21 cellular contexts compared by ENCODE assay signal in the genomic region with DNA sequence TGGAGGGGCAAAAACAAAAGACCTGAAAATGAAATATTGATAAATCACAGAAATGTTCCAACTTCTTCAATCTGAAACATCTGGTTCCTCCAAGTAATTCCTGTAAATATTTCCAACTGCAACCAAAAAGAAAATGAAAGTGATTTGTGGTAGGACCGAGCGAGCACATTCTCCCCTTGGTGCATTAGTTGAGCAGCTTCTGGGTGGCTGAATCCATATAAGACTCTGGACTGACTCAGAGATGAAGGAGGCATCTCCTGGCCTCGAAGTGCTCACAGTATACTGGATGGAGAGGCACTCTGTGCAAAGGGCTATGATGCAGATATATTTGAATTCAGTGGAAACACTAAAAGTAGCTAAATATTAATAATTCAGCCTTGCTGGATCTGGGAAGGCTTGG.
DNase-seq lines count a peak whose midpoint lies in the region; ATAC-seq, FAIRE-seq and TF ChIP-seq lines count a peak whose summit lies in the region.
"Had no signal": no experiment of that assay in that cellular context is flagged by ENCODE, and none has a peak within 500 bp of the region (broad histone marks: within the 10 kb centered on the region; RNA-seq: fewer than 3 reads in every experiment).

No MANE protein-coding gene starts in this region.

- no peaks in the 10 kb centered on the region for H3K9me3 Mint-ChIP-seq in WTC11

- no peaks in the 10 kb centered on the region for H3K27me3 ChIP-seq in heart left ventricle
- H3K27me3 ChIP-seq in psoas muscle (ENCODE audit: insufficient read depth in 3 of 3, low read length in 2 of 3): no peaks in the 10 kb centered on the region
- H3K27me3 ChIP-seq: neutrophil, sigmoid colon had no signal

- no peak for FAIRE-seq in frontal cortex (lab: Jason Lieb, UNC)
- FAIRE-seq: GM19239 had no signal

- ATAC-seq in heart left ventricle (peak in 2 of 4 donors; percentile 63 to 81), psoas muscle (no peak), WTC11 (no peak)
- ATAC-seq: activated CD4-positive, CD25-positive, alpha-beta regulatory T cell treated with anti-CD3 and anti-CD28 coated beads, Interleukin-2, amount 50 U/mL, for 24 hours had no signal

- 41 to 76% (median 63%) methylated on average over 3 of the region's 3 CpGs for WGBS in heart left ventricle, 4 donors
- 71 to 74% (median 72%) methylated on average over 3 of the region's 3 CpGs for WGBS in psoas muscle, 3 donors

- H3K4me1 ChIP-seq in heart left ventricle (peaks cover 0 to 20% (median 5%) of the 10 kb centered on the region in 12 donors), psoas muscle (no peaks in the 10 kb centered on the region)

- H3K36me3 Mint-ChIP-seq in WTC11: no peaks in the 10 kb centered on the region
- H3K36me3 Mint-ChIP-seq: CD14-positive monocyte had no signal

- H3K36me3 ChIP-seq in heart left ventricle (no peaks in the 10 kb centered on the region), psoas muscle (ENCODE audit: insufficient read depth in 1 of 2, low read depth in 1 of 2) (no peaks in the 10 kb centered on the region)
- H3K36me3 ChIP-seq: neutrophil, sigmoid colon had no signal

- H3K27me3 Mint-ChIP-seq in WTC11 (ENCODE audit: low read depth): no peaks in the 10 kb centered on the region

- POLR2A ChIA-PET in WTC11 (lab: Charles Lee): no interaction called here

- H3K4me3 ChIP-seq in WI38 (ENCODE audit: low read depth, low read length) (peak overlapping the region; percentile 32), heart left ventricle (peak overlapping the region in 9 of 12 donors; percentile 6 to 54 (median 27)), psoas muscle (peak overlapping the region; percentile 25)

- TF ChIP-seq CTCF in WI38 (IDR thresholded peaks at IDR 0.05; ENCODE audit: low read depth, low read length): no peak
- TF ChIP-seq CTCF in heart left ventricle (IDR thresholded peaks at IDR 0.05): no peak
- no peak for TF ChIP-seq CTCF in psoas muscle (IDR thresholded peaks at IDR 0.05)
- TF ChIP-seq CTCF in WTC11 (IDR thresholded peaks at IDR 0.05): no peak

- H3K27ac Mint-ChIP-seq in WTC11: no peak overlapping the region
- H3K27ac Mint-ChIP-seq: CD14-positive monocyte, endodermal cell had no signal

- peaks cover 40% of the 10 kb centered on the region for H3K4me1 Mint-ChIP-seq in WTC11
- H3K4me1 Mint-ChIP-seq: CD14-positive monocyte had no signal

- DNase-seq in EL (peak; percentile 12), heart left ventricle (no peak), psoas muscle (no peak), SK-N-DZ (ENCODE audit: low spot score) (no peak), frontal cortex (ENCODE audit: low spot score in 2 of 2) (no peak), WTC11 (ENCODE audit: low spot score) (no peak)
- DNase-seq: activated effector memory CD4-positive, alpha-beta T cell treated with Interleukin-2 at 50 U/mL for 16 hours; amniotic stem cell; cerebellar nuclear complex; endodermal cell; glutamatergic neuron; islet precursor cell; NCI-H2227 treated with DMSO at 0.1 percent for 48 hours; NK-92 treated with Interleukin-12 subunit alpha and Interleukin-12 subunit beta, amount 100 ng/mL, for 24 hours; sigmoid colon; stimulated activated CD4-positive, alpha-beta T cell treated with anti-CD3 and anti-CD28 coated beads, Interleukin-1b, Interleukin-23, amount 100 ng/mL, for 48 hours had no signal

- CTCF ChIA-PET in WTC11 (lab: Charles Lee): no interaction called here

- intact Hi-C loops in heart left ventricle (cut with DNase I): no loop called here
- intact Hi-C loops in psoas muscle (cut with DNase I): no loop called here

- no peaks in the 10 kb centered on the region for H3K9me3 ChIP-seq in heart left ventricle
- H3K9me3 ChIP-seq in psoas muscle: no peaks in the 10 kb centered on the region
- H3K9me3 ChIP-seq: neutrophil had no signal

- H3K4me3 Mint-ChIP-seq in WTC11: no peak overlapping the region
- H3K4me3 Mint-ChIP-seq: CD14-positive monocyte, endodermal cell had no signal

- TF ChIP-seq POLR2A in heart left ventricle (IDR thresholded peaks at IDR 0.05): no peak

- peak overlapping the region in 5 of 12 donors; percentile 5 to 50 (median 28) for H3K27ac ChIP-seq in heart left ventricle
- H3K27ac ChIP-seq in psoas muscle: no peak overlapping the region
- H3K27ac ChIP-seq: neutrophil, sigmoid colon had no signal

TF ChIP-seq in WTC11, 78 proteins besides CTCF, POLR2A, EP300 and RAD21 (continues in another document):
- TF ChIP-seq, protein P1, sequence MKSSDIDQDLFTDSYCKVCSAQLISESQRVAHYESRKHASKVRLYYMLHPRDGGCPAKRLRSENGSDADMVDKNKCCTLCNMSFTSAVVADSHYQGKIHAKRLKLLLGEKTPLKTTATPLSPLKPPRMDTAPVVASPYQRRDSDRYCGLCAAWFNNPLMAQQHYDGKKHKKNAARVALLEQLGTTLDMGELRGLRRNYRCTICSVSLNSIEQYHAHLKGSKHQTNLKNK (CRISPR knock-in tag; IDR thresholded peaks at IDR 0.05): no peak
- TF ChIP-seq ZNF121 (CRISPR knock-in tag; IDR thresholded peaks at IDR 0.05): no peak
- no peak for TF ChIP-seq TP53 (CRISPR knock-in tag; IDR thresholded peaks at IDR 0.05)
- TF ChIP-seq, protein P2, sequence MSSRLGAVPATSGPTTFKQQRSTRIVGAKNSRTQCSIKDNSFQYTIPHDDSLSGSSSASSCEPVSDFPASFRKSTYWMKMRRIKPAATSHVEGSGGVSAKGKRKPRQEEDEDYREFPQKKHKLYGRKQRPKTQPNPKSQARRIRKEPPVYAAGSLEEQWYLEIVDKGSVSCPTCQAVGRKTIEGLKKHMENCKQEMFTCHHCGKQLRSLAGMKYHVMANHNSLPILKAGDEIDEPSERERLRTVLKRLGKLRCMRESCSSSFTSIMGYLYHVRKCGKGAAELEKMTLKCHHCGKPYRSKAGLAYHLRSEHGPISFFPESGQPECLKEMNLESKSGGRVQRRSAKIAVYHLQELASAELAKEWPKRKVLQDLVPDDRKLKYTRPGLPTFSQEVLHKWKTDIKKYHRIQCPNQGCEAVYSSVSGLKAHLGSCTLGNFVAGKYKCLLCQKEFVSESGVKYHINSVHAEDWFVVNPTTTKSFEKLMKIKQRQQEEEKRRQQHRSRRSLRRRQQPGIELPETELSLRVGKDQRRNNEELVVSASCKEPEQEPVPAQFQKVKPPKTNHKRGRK (CRISPR knock-in tag; IDR thresholded peaks at IDR 0.05; ENCODE audit: borderline replicate concordance): no peak
- TF ChIP-seq, protein P3, sequence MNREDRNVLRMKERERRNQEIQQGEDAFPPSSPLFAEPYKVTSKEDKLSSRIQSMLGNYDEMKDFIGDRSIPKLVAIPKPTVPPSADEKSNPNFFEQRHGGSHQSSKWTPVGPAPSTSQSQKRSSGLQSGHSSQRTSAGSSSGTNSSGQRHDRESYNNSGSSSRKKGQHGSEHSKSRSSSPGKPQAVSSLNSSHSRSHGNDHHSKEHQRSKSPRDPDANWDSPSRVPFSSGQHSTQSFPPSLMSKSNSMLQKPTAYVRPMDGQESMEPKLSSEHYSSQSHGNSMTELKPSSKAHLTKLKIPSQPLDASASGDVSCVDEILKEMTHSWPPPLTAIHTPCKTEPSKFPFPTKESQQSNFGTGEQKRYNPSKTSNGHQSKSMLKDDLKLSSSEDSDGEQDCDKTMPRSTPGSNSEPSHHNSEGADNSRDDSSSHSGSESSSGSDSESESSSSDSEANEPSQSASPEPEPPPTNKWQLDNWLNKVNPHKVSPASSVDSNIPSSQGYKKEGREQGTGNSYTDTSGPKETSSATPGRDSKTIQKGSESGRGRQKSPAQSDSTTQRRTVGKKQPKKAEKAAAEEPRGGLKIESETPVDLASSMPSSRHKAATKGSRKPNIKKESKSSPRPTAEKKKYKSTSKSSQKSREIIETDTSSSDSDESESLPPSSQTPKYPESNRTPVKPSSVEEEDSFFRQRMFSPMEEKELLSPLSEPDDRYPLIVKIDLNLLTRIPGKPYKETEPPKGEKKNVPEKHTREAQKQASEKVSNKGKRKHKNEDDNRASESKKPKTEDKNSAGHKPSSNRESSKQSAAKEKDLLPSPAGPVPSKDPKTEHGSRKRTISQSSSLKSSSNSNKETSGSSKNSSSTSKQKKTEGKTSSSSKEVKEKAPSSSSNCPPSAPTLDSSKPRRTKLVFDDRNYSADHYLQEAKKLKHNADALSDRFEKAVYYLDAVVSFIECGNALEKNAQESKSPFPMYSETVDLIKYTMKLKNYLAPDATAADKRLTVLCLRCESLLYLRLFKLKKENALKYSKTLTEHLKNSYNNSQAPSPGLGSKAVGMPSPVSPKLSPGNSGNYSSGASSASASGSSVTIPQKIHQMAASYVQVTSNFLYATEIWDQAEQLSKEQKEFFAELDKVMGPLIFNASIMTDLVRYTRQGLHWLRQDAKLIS (CRISPR knock-in tag; IDR thresholded peaks at IDR 0.05; ENCODE audit: borderline replicate concordance): no peak
- TF ChIP-seq, protein P4, sequence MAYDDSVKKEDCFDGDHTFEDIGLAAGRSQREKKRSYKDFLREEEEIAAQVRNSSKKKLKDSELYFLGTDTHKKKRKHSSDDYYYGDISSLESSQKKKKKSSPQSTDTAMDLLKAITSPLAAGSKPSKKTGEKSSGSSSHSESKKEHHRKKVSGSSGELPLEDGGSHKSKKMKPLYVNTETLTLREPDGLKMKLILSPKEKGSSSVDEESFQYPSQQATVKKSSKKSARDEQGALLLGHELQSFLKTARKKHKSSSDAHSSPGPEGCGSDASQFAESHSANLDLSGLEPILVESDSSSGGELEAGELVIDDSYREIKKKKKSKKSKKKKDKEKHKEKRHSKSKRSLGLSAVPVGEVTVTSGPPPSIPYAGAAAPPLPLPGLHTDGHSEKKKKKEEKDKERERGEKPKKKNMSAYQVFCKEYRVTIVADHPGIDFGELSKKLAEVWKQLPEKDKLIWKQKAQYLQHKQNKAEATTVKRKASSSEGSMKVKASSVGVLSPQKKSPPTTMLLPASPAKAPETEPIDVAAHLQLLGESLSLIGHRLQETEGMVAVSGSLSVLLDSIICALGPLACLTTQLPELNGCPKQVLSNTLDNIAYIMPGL (CRISPR knock-in tag; IDR thresholded peaks at IDR 0.05): no peak
- TF ChIP-seq, protein P5, sequence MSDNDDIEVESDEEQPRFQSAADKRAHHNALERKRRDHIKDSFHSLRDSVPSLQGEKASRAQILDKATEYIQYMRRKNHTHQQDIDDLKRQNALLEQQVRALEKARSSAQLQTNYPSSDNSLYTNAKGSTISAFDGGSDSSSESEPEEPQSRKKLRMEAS (CRISPR knock-in tag; IDR thresholded peaks at IDR 0.05): no peak
